In the genomic region with DNA sequence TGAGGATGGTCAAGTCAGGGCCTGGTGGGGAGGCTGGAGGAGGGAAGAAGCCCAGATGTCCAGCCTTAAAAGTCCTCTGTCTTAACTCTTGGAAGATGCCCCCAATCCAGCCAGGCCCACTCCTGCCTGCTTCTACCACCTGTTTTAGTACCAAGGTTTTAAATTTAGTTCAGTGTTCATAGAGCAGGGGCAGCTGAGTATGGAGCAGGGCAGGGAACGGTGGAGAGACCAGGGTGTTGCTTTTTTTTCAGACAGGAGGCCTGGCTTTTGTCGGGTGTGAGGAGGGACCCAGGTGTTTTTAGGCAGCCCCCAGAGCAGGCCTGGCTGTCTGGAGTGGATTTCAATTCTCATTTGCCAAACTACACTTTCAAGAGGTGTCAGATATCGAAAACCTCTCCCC, we compare ENCODE assay signal across 29 cellular contexts.
DNase-seq lines count a peak whose midpoint lies in the region; ATAC-seq and TF ChIP-seq lines count a peak whose summit lies in the region.
"Had no signal": no experiment of that assay in that cellular context is flagged by ENCODE, and none has a peak within 500 bp of the region (broad histone marks: within the 10 kb centered on the region; RNA-seq: fewer than 3 reads in every experiment).

No MANE protein-coding gene starts in this region.

- intact Hi-C loops in Panc1 (cut with micrococcal nuclease; ENCODE audit: unreplicated experiment) (no loop called here), posterior vena cava (cut with DNase I) (loop anchor here in 1 of 2 donors (2.0 kb wide), 1 partner anchor 36 kb away; no protein-coding TSS in a partner anchor)

- peak overlapping the region; percentile 3; the same call in 1 of the 2 replicates for H3K9ac ChIP-seq in GM23248

- no TSS peak for BruUV-seq in Panc1 (replicated peaks; lab: Mats Ljungman, UMichigan)

- DNase-seq in GM23248 (no peak), Panc1 (ENCODE audit: low read depth, low spot score) (no peak), ecto neural progenitor cell (ENCODE audit: low spot score) (peak; percentile 19), posterior vena cava (ENCODE audit: low spot score) (peak; percentile 30), EL (no peak), NCI-H1092 (lab: John Stamatoyannopoulos, UW) (no peak)
- no peak for DNase-seq in activated CD4-positive, CD25-positive, alpha-beta regulatory T cell (lab: John Stamatoyannopoulos, UW)
- DNase-seq: activated CD4-positive, alpha-beta T cell treated with anti-CD3 and anti-CD28 coated beads, Interleukin-2, amount 10 ng/mL, durations not matched to agents 24 days and 14 days; activated gamma-delta T cell; activated naive CD8-positive, alpha-beta T cell treated with anti-CD3 and anti-CD28 coated beads for 36 hours; activated T-cell treated with anti-CD3 and anti-CD28 coated beads, Interleukin-2, amount 50 U/mL, for 1 hour; cortex of kidney; left ventricle myocardium superior; naive thymus-derived CD4-positive, alpha-beta T cell; NCI-H1417 treated with DMSO at 0.1 percent for 48 hours; NCI-H2029 treated with DMSO at 0.1 percent for 48 hours; NCI-H2227 treated with DMSO at 0.1 percent for 48 hours; NCI-H526; NK-92 treated with Interleukin-12 subunit alpha and Interleukin-12 subunit beta, amount 100 ng/mL, for 24 hours; nucleus accumbens; PC-9; SHP77 treated with DMSO at 0.1 percent for 48 hours; stimulated activated naive CD8-positive, alpha-beta T cell treated with anti-CD3 and anti-CD28 coated beads, Interleukin-15, Interleukin-2, amounts not matched to agents 100 U/mL and 50 U/mL, for 24 hours; T-helper 9 cell had no signal

- no peaks in the 10 kb centered on the region for H4K20me1 ChIP-seq in GM23248 (ENCODE audit: insufficient read depth)

- H2AFZ ChIP-seq in GM23248, result no peak overlapping the region
- H2AFZ ChIP-seq: PC-9 had no signal

- no peaks in the 10 kb centered on the region for H3K79me2 ChIP-seq in GM23248 (ENCODE audit: insufficient read depth)

- peaks cover 18% of the 10 kb centered on the region for H3F3A ChIP-seq in GM23248 (ENCODE audit: insufficient read depth)

- CTCF ChIA-PET in Panc1 (lab: Charles Lee), result no interaction called here

- WGBS in GM23248 (ENCODE audit: low coverage in 1 of 2, low lambda C conversion rate in 2 of 2, missing lambda C conversion rate in 2 of 2), 2 experiments, result 94 to 97% methylated on average over 3 of the region's 3 CpGs

- no peaks in the 10 kb centered on the region for H3K9me3 ChIP-seq in GM23248 (ENCODE audit: low read depth)
- H3K9me3 ChIP-seq in Panc1 (ENCODE audit: control insufficient read depth, insufficient read depth, low read depth, low read length), result no peaks in the 10 kb centered on the region
- H3K9me3 ChIP-seq: ascending aorta, heart left ventricle had no signal

- no peak for ATAC-seq in Panc1
- ATAC-seq in GM21723 (IDR thresholded peaks at IDR 0.05; ENCODE audit: unreplicated experiment), result no peak
- ATAC-seq: heart left ventricle; left ventricle myocardium superior; naive thymus-derived CD4-positive, alpha-beta T cell; stimulated activated naive CD8-positive, alpha-beta T cell treated with anti-CD3 and anti-CD28 coated beads, Interleukin-15, Interleukin-2, amounts not matched to agents 100 U/mL and 50 U/mL, for 24 hours had no signal

- H3K4me3 ChIP-seq in GM23248 (no peak overlapping the region), Panc1 (ENCODE audit: low read depth in 2 of 2, low read length in 2 of 2) (no peak overlapping the region)
- H3K4me3 ChIP-seq: ascending aorta, cardiac muscle cell, heart left ventricle, PC-9, skin epidermis had no signal

- H3K36me3 ChIP-seq in GM23248 (ENCODE audit: low read depth) (no peaks in the 10 kb centered on the region), Panc1 (ENCODE audit: control insufficient read depth, insufficient read depth, low read length) (no peaks in the 10 kb centered on the region)
- H3K36me3 ChIP-seq: ascending aorta, cardiac muscle cell, heart left ventricle had no signal

- POLR2A ChIA-PET in Panc1 (lab: Charles Lee), result no interaction called here

- H3K27ac ChIP-seq in GM23248 (peak overlapping the region; percentile 66), Panc1 (ENCODE audit: low read length) (0 out of 2 replicates have a peak overlapping the region, but pooled peaks have one; percentile 10)
- H3K27ac ChIP-seq: ascending aorta, cardiac muscle cell, heart left ventricle, PC-9 had no signal

- no peak for TF ChIP-seq CTCF in Panc1 (IDR thresholded peaks at IDR 0.05)

- in situ Hi-C loops in GM23248 (cut with MboI) (no loop called here), Panc1 (cut with HindIII; ENCODE audit: low pct_unique_long_range_greater_than_20kb, low sequenced_read_pairs) (no loop called here)

- H3K4me1 ChIP-seq in GM23248 (ENCODE audit: insufficient read depth) (peaks cover 69% of the 10 kb centered on the region), Panc1 (ENCODE audit: control insufficient read depth, insufficient read depth, low read length) (0 out of 2 replicates have a peak, but pooled peaks cover 5% of the 10 kb centered on the region)
- H3K4me1 ChIP-seq: ascending aorta had no signal

- H3K27me3 ChIP-seq in GM23248 (replicated peaks; ENCODE audit: insufficient read depth) (no peaks in the 10 kb centered on the region), Panc1 (ENCODE audit: control insufficient read depth, insufficient read depth, low read length) (no peaks in the 10 kb centered on the region)
- H3K27me3 ChIP-seq: ascending aorta, cardiac muscle cell, heart left ventricle had no signal

- no peaks in the 10 kb centered on the region for H3K9me2 ChIP-seq in GM23248 (ENCODE audit: insufficient read depth)

- no peak overlapping the region for H3K4me2 ChIP-seq in GM23248 (ENCODE audit: unreplicated experiment)
- H3K4me2 ChIP-seq: PC-9 had no signal

Comparison
In these comparisons a context has a peak if more than half of its experiments do, and no peak if none do; other contexts are left out.
1. DNase-seq: peak in ecto neural progenitor cell (single experiment) and posterior vena cava (single experiment); none in GM23248 (single experiment), Panc1 (single experiment), EL (single experiment), NCI-H1092 (single experiment) and activated CD4-positive, CD25-positive, alpha-beta regulatory T cell (0 of 4).